In the genomic region with DNA sequence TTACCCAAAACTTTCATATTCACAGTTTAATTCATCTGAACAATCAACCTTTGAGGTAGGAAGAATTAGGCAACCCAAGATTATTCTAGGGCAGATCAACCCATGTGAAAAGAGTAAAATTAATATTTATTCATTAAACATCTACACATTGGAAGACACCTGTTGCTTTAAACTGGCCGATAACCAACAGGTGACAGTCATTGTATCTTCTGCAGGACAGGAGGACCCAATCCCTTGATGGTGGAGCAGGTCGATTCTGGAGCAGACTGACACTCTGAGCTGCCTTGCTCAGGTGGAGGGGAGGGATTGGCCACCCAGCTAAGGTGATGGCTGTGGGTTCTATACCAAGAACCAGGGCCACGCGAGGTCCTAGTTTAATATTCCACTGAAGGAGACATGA, we compare ENCODE assay signal across 9 cellular contexts.
"Had no signal": no experiment of that assay in that cellular context is flagged by ENCODE, and none has a peak within 500 bp of the region (broad histone marks: within the 10 kb centered on the region; RNA-seq: fewer than 3 reads in every experiment).

No MANE protein-coding gene starts in this region.

- H3K9ac ChIP-seq: GM23248 had no signal

- H3K4me1 Mint-ChIP-seq: GM23338 had no signal

- H3K9me3 Mint-ChIP-seq: GM23338, H9, HFFc6 had no signal

- H3K4me3 ChIP-seq: GM23248, GM23338, HAP-1 had no signal

- H3K27ac Mint-ChIP-seq: GM23338, H9, HFFc6 had no signal

- H2AFZ ChIP-seq: GM23248, GM23338 had no signal

- H3K36me3 ChIP-seq: HAP-1 had no signal

- H3K4me3 Mint-ChIP-seq: GM23338, H9, HFFc6 had no signal

- H3K27ac ChIP-seq: GM23248 had no signal

- H3K9me3 ChIP-seq: HAP-1 had no signal

- H3K4me1 ChIP-seq: HAP-1 had no signal

- H3K4me2 ChIP-seq: GM23338 had no signal

- DNase-seq: GM23248, GOT3, H7, H9, HCEC 1CT, HFFc6 had no signal

- ATAC-seq: GM23338, HCT116 had no signal
